Comparison of ENCODE assay signal across 25 cellular contexts in genomic region chr1:161220002-161220401, GRCh38. TPM values are rescaled to one million over a fixed set of nuclear protein-coding genes. Genes with fewer than 3 reads are reported as not detected.
A peak's percentile ranks its signal among the peaks of the same experiment; 100 is the strongest.
DNase-seq lines count a peak whose midpoint lies in the region; ATAC-seq, FAIRE-seq and TF ChIP-seq lines count a peak whose summit lies in the region.
"Had no signal": no experiment of that assay in that cellular context is flagged by ENCODE, and none has a peak within 500 bp of the region (broad histone marks: within the 10 kb centered on the region; RNA-seq: fewer than 3 reads in every experiment).

No MANE protein-coding gene starts in this region.

- H3K27me3 Mint-ChIP-seq in activated naive CD8-positive, alpha-beta T cell treated with anti-CD3 and anti-CD28 coated beads, Interleukin-2, amount 50 U/mL, for 24 hours = peaks cover 2% of the 10 kb centered on the region

- in situ Hi-C loops in HepG2 (cut with HindIII; ENCODE audit: extremely low pct_ligation_motif_present, low pct_unique_long_range_greater_than_20kb) = loop anchor here (10.0 kb wide), 1 partner anchor 165 kb away; no protein-coding TSS in a partner anchor

- peaks cover 3% of the 10 kb centered on the region for H3K36me3 Mint-ChIP-seq in activated naive CD8-positive, alpha-beta T cell treated with anti-CD3 and anti-CD28 coated beads, Interleukin-2, amount 50 U/mL, for 24 hours (ENCODE audit: low read depth)

- intact Hi-C loops in HepG2 (cut with micrococcal nuclease; ENCODE audit: unreplicated experiment) (no loop called here), right lobe of liver (cut with DNase I) (no loop called here), posterior vena cava (cut with DNase I) (loop anchor here (10.0 kb wide), 2 partner anchors 155 to 165 kb away; no protein-coding TSS in a partner anchor)

- H3K27me3 ChIP-seq in HepG2 (ENCODE audit: control insufficient read depth in 1 of 2, insufficient read depth in 2 of 2, low read length in 2 of 2) (no peaks in the 10 kb centered on the region; a peak in 1 of 5 replicates), right lobe of liver (no peaks in the 10 kb centered on the region), liver (ENCODE audit: control insufficient read depth in 4 of 4, insufficient read depth in 4 of 4, low read length in 3 of 4) (no peaks in the 10 kb centered on the region)

- peaks cover 1 to 14% of the 10 kb centered on the region in 2 experiments; a peak in 3 of 5 replicates for H3K36me3 ChIP-seq in HepG2 (replicated peaks in 1 of 2; ENCODE audit: control insufficient read depth in 1 of 2, insufficient read depth in 2 of 2, low read length in 2 of 2)
- peaks cover 0 to 2% (median 0%) of the 10 kb centered on the region in 4 donors for H3K36me3 ChIP-seq in right lobe of liver
- peaks cover 0 to 6% (median 0%) of the 10 kb centered on the region in 4 donors for H3K36me3 ChIP-seq in liver (ENCODE audit: control insufficient read depth in 4 of 4, insufficient read depth in 3 of 4, low read depth in 1 of 4, low read length in 3 of 4)
- H3K36me3 ChIP-seq: HAP-1 had no signal

- ATAC-seq in HepG2 (no peak), right lobe of liver (no peak), HG02938 (IDR thresholded peaks at IDR 0.05; ENCODE audit: unreplicated experiment) (no peak)
- ATAC-seq in activated naive CD8-positive, alpha-beta T cell treated with anti-CD3 and anti-CD28 coated beads, Interleukin-2, amount 50 U/mL, for 24 hours = no peak
- ATAC-seq: GM12878, Right ventricle myocardium inferior had no signal

- TF ChIP-seq CTCF in HepG2 (CRISPR knock-in tag; IDR thresholded peaks at IDR 0.05) (no peak), right lobe of liver (IDR thresholded peaks at IDR 0.05) (no peak), liver (IDR thresholded peaks at IDR 0.05; ENCODE audit: low read depth, low read length, missing input control) (no peak)

- H3K4me3 Mint-ChIP-seq in activated naive CD8-positive, alpha-beta T cell treated with anti-CD3 and anti-CD28 coated beads, Interleukin-2, amount 50 U/mL, for 24 hours = no peak overlapping the region
- H3K4me3 Mint-ChIP-seq: GM23338, IgD-negative memory B cell had no signal

- H3K27ac ChIP-seq in HepG2 (ENCODE audit: extremely low read length, insufficient read depth, low read length) (peak overlapping the region; percentile 99), right lobe of liver (peak overlapping the region in 1 of 3 donors; percentile 90), liver (ENCODE audit: low read depth in 1 of 2, low read length in 2 of 2) (peak overlapping the region; percentile 86 to 100)
- H3K27ac ChIP-seq: C4-2B had no signal

- peak overlapping the region; percentile 25 to 35 (median 33) for H3K4me3 ChIP-seq in HepG2 (replicated peaks in 1 of 3; ENCODE audit: insufficient read depth in 1 of 3, low read depth in 2 of 3, low read length in 3 of 3)
- no peak overlapping the region for H3K4me3 ChIP-seq in right lobe of liver
- no peak overlapping the region for H3K4me3 ChIP-seq in liver (ENCODE audit: low read depth in 1 of 3, low read length in 3 of 3)
- H3K4me3 ChIP-seq: GM12878, GM23338, HAP-1 had no signal

- peak overlapping the region; percentile 40 for H3K9ac ChIP-seq in HepG2 (ENCODE audit: insufficient read depth, low read depth, low read length)
- no peak overlapping the region for H3K9ac ChIP-seq in liver (ENCODE audit: low read depth in 1 of 2, low read length in 2 of 2)

- FAIRE-seq in HepG2 (lab: Jason Lieb, UNC) = peak; percentile 26
- FAIRE-seq: GM12878 had no signal

- peak overlapping the region; percentile 87 for H3K4me2 ChIP-seq in HepG2 (ENCODE audit: low read depth, low read length)
- H3K4me2 ChIP-seq: GM23338 had no signal

- H3K9me3 Mint-ChIP-seq in activated naive CD8-positive, alpha-beta T cell treated with anti-CD3 and anti-CD28 coated beads, Interleukin-2, amount 50 U/mL, for 24 hours = no peaks in the 10 kb centered on the region
- H3K9me3 Mint-ChIP-seq: GM23338 had no signal

- WGBS in HepG2 (ENCODE audit: low lambda C conversion rate) = 3% methylated on average over 5 of the region's 5 CpGs
- 18% methylated on average over 5 of the region's 5 CpGs for WGBS in right lobe of liver (ENCODE audit: insufficient coverage, low coverage, low lambda C conversion rate, missing lambda C conversion rate)
- 38% methylated on average over 5 of the region's 5 CpGs for WGBS in liver

- TF ChIP-seq EP300 in HepG2 (IDR thresholded peaks at IDR 0.05; ENCODE audit: low read depth in 2 of 2, low read length in 2 of 2) = no peak
- no peak for TF ChIP-seq EP300 in HepG2 (CRISPR knock-in tag; IDR thresholded peaks at IDR 0.05; ENCODE audit: borderline replicate concordance)

- peaks cover 23% of the 10 kb centered on the region for H3K79me2 ChIP-seq in HepG2 (ENCODE audit: insufficient read depth, low read length)

- no TSS peak for BruUV-seq in HepG2 (replicated peaks; lab: Mats Ljungman, UMichigan)

- H4K20me1 ChIP-seq in HepG2 (ENCODE audit: insufficient read depth, low read length) = peaks cover 11% of the 10 kb centered on the region

- TF ChIP-seq RAD21 in HepG2 (CRISPR knock-in tag; IDR thresholded peaks at IDR 0.05) = no peak
- no peak for TF ChIP-seq RAD21 in liver (IDR thresholded peaks at IDR 0.05)

- DNase-seq in HepG2 (ENCODE audit: low spot score) = no peak
- no peak for DNase-seq in right lobe of liver
- no peak for DNase-seq in activated naive CD8-positive, alpha-beta T cell treated with anti-CD3 and anti-CD28 coated beads, Interleukin-2, amount 50 U/mL, for 24 hours
- peak; percentile 35 for DNase-seq in posterior vena cava (ENCODE audit: low spot score)
- DNase-seq in NCI-H446 (lab: John Stamatoyannopoulos, UW) = no peak
- DNase-seq in stimulated activated naive CD4-positive, alpha-beta T cell treated with Interleukin-2 at 50 U/mL for 16 hours (lab: John Stamatoyannopoulos, UW) = no peak
- DNase-seq: 8988T, DND-41, Karpas-422, MV-4-11, NCI-H1105 treated with DMSO at 0.1 percent for 48 hours, NCI-H2081, NCI-H2171, NCI-H345, NCI-H526 had no signal

- CTCF ChIA-PET in HepG2 (lab: Yijun Ruan, JAX; ENCODE audit: low intra/inter-chr PET ratio, low total read pairs) = no interaction called here

- H3K9me3 ChIP-seq in HepG2 (ENCODE audit: low read length) (no peaks in the 10 kb centered on the region), right lobe of liver (no peaks in the 10 kb centered on the region), liver (ENCODE audit: control insufficient read depth in 4 of 4, low read length in 3 of 4) (no peaks in the 10 kb centered on the region)
- H3K9me3 ChIP-seq: HAP-1 had no signal

- TF ChIP-seq POLR2A in HepG2 (IDR thresholded peaks at IDR 0.05; ENCODE audit: insufficient read depth in 1 of 2, low read depth in 2 of 2, low read length in 2 of 2) = peak; percentile 32 to 50; a peak in 2 of 4 replicates
- no peak for TF ChIP-seq POLR2A in right lobe of liver (IDR thresholded peaks at IDR 0.05)

- POLR2A ChIA-PET in HepG2 (lab: Yijun Ruan, JAX) = interaction anchor here (0.8 to 12.5 kb wide), 12 partner anchors 10 to 170 kb away, joined by 3 to 357 read pairs (median 8); partner anchors contain the start of genes ADAMTS4, DEDD, NDUFS2 and NR1I3

- H3K4me1 Mint-ChIP-seq in activated naive CD8-positive, alpha-beta T cell treated with anti-CD3 and anti-CD28 coated beads, Interleukin-2, amount 50 U/mL, for 24 hours = peaks cover 60% of the 10 kb centered on the region

- H3K4me1 ChIP-seq in HepG2 (ENCODE audit: insufficient read depth, low read length) (peaks cover 77% of the 10 kb centered on the region), right lobe of liver (peaks cover 0 to 61% (median 8%) of the 10 kb centered on the region in 4 donors), liver (ENCODE audit: control insufficient read depth in 4 of 4, insufficient read depth in 4 of 4, low read length in 3 of 4) (peaks cover 9 to 45% (median 25%) of the 10 kb centered on the region in 4 donors)
- H3K4me1 ChIP-seq: HAP-1 had no signal

- peak overlapping the region; percentile 7 for H3K27ac Mint-ChIP-seq in activated naive CD8-positive, alpha-beta T cell treated with anti-CD3 and anti-CD28 coated beads, Interleukin-2, amount 50 U/mL, for 24 hours
- H3K27ac Mint-ChIP-seq: IgD-negative memory B cell had no signal

- H2AFZ ChIP-seq in HepG2 (ENCODE audit: low read length) = no peak overlapping the region

RNA-seq across cellular contexts. Expression of gene APOA2, which starts 3.4 kb away (rescaled TPM):
- total RNA-seq in HepG2 (2016; rRNA removed; fragmentation: Illumina TruSeq; extraction: Trizol) = 4,370 and 6,293 TPM in 2 replicates
- total RNA-seq in HepG2 (2016; cell fraction: cytosol; rRNA removed; fragmentation: Illumina TruSeq; extraction: Trizol; ENCODE audit: low read depth) = 3,975 and 6,491 TPM in 2 replicates
- total RNA-seq in HepG2 (2016; cell fraction: insoluble cytoplasmic fraction; rRNA removed; fragmentation: Illumina TruSeq; extraction: Trizol) = 4,472 and 6,358 TPM in 2 replicates
- 3,955 and 6,101 TPM in 2 replicates for total RNA-seq in HepG2 (2016; cell fraction: membrane; rRNA removed; fragmentation: Illumina TruSeq; extraction: Trizol)
- total RNA-seq in HepG2 (2016; cell fraction: nucleus; rRNA removed; fragmentation: Illumina TruSeq; extraction: Trizol) = 3,810 and 3,934 TPM in 2 replicates
- polyA plus RNA-seq in HepG2 (2011; rRNA removed) = 18,293 and 18,774 TPM in 2 replicates
- 17,633 and 21,546 TPM in 2 replicates for polyA plus RNA-seq in HepG2 (2011; cell fraction: cytosol; rRNA removed)
- 4,893 and 6,777 TPM in 2 replicates for polyA plus RNA-seq in HepG2 (2011; cell fraction: nucleus; rRNA removed)
- polyA plus RNA-seq in HepG2 (2012) = 14,747 and 16,401 TPM in 2 replicates
- 6,184 and 9,695 TPM in 2 replicates for polyA plus RNA-seq in HepG2 (2016; cell fraction: cytosol; fragmentation: Illumina TruSeq; extraction: Trizol; ENCODE audit: low read depth)
- 5,809 and 5,829 TPM in 2 replicates for polyA plus RNA-seq in HepG2 (2016; cell fraction: insoluble cytoplasmic fraction; fragmentation: Illumina TruSeq; extraction: Trizol; ENCODE audit: low read depth)
- 5,233 and 7,551 TPM in 2 replicates for polyA plus RNA-seq in HepG2 (2016; cell fraction: membrane; fragmentation: Illumina TruSeq; extraction: Trizol; ENCODE audit: low read depth)
- 8,211 and 8,782 TPM in 2 replicates for polyA plus RNA-seq in HepG2 (2016; cell fraction: nucleus; fragmentation: Illumina TruSeq; extraction: Trizol; ENCODE audit: insufficient read depth, low read depth)
- polyA minus RNA-seq in HepG2 (2011; rRNA and poly(A)+ RNA removed; ENCODE audit: low replicate concordance) = 2.8 and 6,464 TPM in 2 replicates
- polyA minus RNA-seq in HepG2 (2011; cell fraction: cytosol; rRNA and poly(A)+ RNA removed) = 2,868 and 2,995 TPM in 2 replicates
- 1,031 and 1,480 TPM in 2 replicates for polyA minus RNA-seq in HepG2 (2011; cell fraction: nucleus; rRNA and poly(A)+ RNA removed)
- over 10,000 TPM in 2 of 6 experiments, 1,000 to 10,000 TPM in 4; 3,802 to 16,527 (median 7,524) TPM for total RNA-seq in right lobe of liver
- total RNA-seq in liver = 1,000 to 10,000 TPM; 5,041 to 8,644 TPM
- polyA plus RNA-seq in liver = over 10,000 TPM; 12,638 to 30,612 TPM
- total RNA-seq in posterior vena cava = not detected
- total RNA-seq: GM23338, M059J, Right ventricle myocardium inferior, SK-MEL-5 had no signal
- polyA plus RNA-seq: GM12878, IgD-negative memory B cell had no signal

RNA-seq across cellular contexts. Expression of gene FCER1G, which starts 4.9 kb away (rescaled TPM):
- total RNA-seq in HepG2 (2016; rRNA removed; fragmentation: Illumina TruSeq; extraction: Trizol) = 1.3 and 1.5 TPM in 2 replicates
- total RNA-seq in HepG2 (2016; cell fraction: cytosol; rRNA removed; fragmentation: Illumina TruSeq; extraction: Trizol; ENCODE audit: low read depth) = 2.0 and 3.3 TPM in 2 replicates
- total RNA-seq in HepG2 (2016; cell fraction: insoluble cytoplasmic fraction; rRNA removed; fragmentation: Illumina TruSeq; extraction: Trizol) = 0.74 and 1.1 TPM in 2 replicates
- 0.87 and 1.3 TPM in 2 replicates for total RNA-seq in HepG2 (2016; cell fraction: membrane; rRNA removed; fragmentation: Illumina TruSeq; extraction: Trizol)
- 1.1 TPM in 1 of 2 replicates, not detected in the other for total RNA-seq in HepG2 (2016; cell fraction: nucleus; rRNA removed; fragmentation: Illumina TruSeq; extraction: Trizol)
- 4.7 and 6.4 TPM in 2 replicates for polyA plus RNA-seq in HepG2 (2011; rRNA removed)
- 3.0 and 4.5 TPM in 2 replicates for polyA plus RNA-seq in HepG2 (2011; cell fraction: cytosol; rRNA removed)
- polyA plus RNA-seq in HepG2 (2011; cell fraction: nucleus; rRNA removed) = 2.7 and 3.0 TPM in 2 replicates
- 2.5 and 4.9 TPM in 2 replicates for polyA plus RNA-seq in HepG2 (2012)
- 1.8 and 2.9 TPM in 2 replicates for polyA plus RNA-seq in HepG2 (2016; cell fraction: cytosol; fragmentation: Illumina TruSeq; extraction: Trizol; ENCODE audit: low read depth)
- polyA plus RNA-seq in HepG2 (2016; cell fraction: insoluble cytoplasmic fraction; fragmentation: Illumina TruSeq; extraction: Trizol; ENCODE audit: low read depth) = 3.0 and 3.5 TPM in 2 replicates
- polyA plus RNA-seq in HepG2 (2016; cell fraction: membrane; fragmentation: Illumina TruSeq; extraction: Trizol; ENCODE audit: low read depth) = 2.1 and 3.2 TPM in 2 replicates
- polyA plus RNA-seq in HepG2 (2016; cell fraction: nucleus; fragmentation: Illumina TruSeq; extraction: Trizol; ENCODE audit: insufficient read depth, low read depth) = 3.8 and 3.9 TPM in 2 replicates
- polyA minus RNA-seq in HepG2 (2011; rRNA and poly(A)+ RNA removed; ENCODE audit: low replicate concordance) = 3.2 TPM in 1 of 2 replicates, not detected in the other
- polyA minus RNA-seq in HepG2 (2011; cell fraction: cytosol; rRNA and poly(A)+ RNA removed) = 1.2 TPM in 1 of 2 replicates, not detected in the other
- polyA minus RNA-seq in HepG2 (2011; cell fraction: nucleus; rRNA and poly(A)+ RNA removed) = 2.4 and 2.5 TPM in 2 replicates
- total RNA-seq in right lobe of liver = 10 to 100 TPM; 11.5 to 54.0 (median 19.0) TPM
- 10 to 100 TPM; 25.4 to 32.6 TPM for total RNA-seq in liver
- polyA plus RNA-seq in liver = 10 to 100 TPM; 46.1 to 77.1 TPM
- total RNA-seq in posterior vena cava = 100 to 1,000 TPM in 1 of 2 donors, 10 to 100 TPM in 1; 40.4 to 101 TPM
- total RNA-seq: GM23338, M059J had no signal

RNA-seq across cellular contexts. Expression of gene TOMM40L, which starts 5.9 kb away (rescaled TPM):
- total RNA-seq in HepG2 (2016; rRNA removed; fragmentation: Illumina TruSeq; extraction: Trizol) = 26.2 and 29.1 TPM in 2 replicates
- 8.5 and 8.6 TPM in 2 replicates for total RNA-seq in HepG2 (2016; cell fraction: cytosol; rRNA removed; fragmentation: Illumina TruSeq; extraction: Trizol; ENCODE audit: low read depth)
- total RNA-seq in HepG2 (2016; cell fraction: insoluble cytoplasmic fraction; rRNA removed; fragmentation: Illumina TruSeq; extraction: Trizol) = 26.8 and 29.0 TPM in 2 replicates
- 28.7 and 28.9 TPM in 2 replicates for total RNA-seq in HepG2 (2016; cell fraction: membrane; rRNA removed; fragmentation: Illumina TruSeq; extraction: Trizol)
- 18.4 and 20.4 TPM in 2 replicates for total RNA-seq in HepG2 (2016; cell fraction: nucleus; rRNA removed; fragmentation: Illumina TruSeq; extraction: Trizol)
- polyA plus RNA-seq in HepG2 (2011; rRNA removed) = 14.1 and 16.9 TPM in 2 replicates
- 15.2 and 16.3 TPM in 2 replicates for polyA plus RNA-seq in HepG2 (2011; cell fraction: cytosol; rRNA removed)
- 29.3 and 32.6 TPM in 2 replicates for polyA plus RNA-seq in HepG2 (2011; cell fraction: nucleus; rRNA removed)
- polyA plus RNA-seq in HepG2 (2012) = 8.7 and 12.4 TPM in 2 replicates
- 8.3 and 8.8 TPM in 2 replicates for polyA plus RNA-seq in HepG2 (2016; cell fraction: cytosol; fragmentation: Illumina TruSeq; extraction: Trizol; ENCODE audit: low read depth)
- 26.8 and 28.0 TPM in 2 replicates for polyA plus RNA-seq in HepG2 (2016; cell fraction: insoluble cytoplasmic fraction; fragmentation: Illumina TruSeq; extraction: Trizol; ENCODE audit: low read depth)
- polyA plus RNA-seq in HepG2 (2016; cell fraction: membrane; fragmentation: Illumina TruSeq; extraction: Trizol; ENCODE audit: low read depth) = 20.9 and 21.0 TPM in 2 replicates
- 34.0 and 43.4 TPM in 2 replicates for polyA plus RNA-seq in HepG2 (2016; cell fraction: nucleus; fragmentation: Illumina TruSeq; extraction: Trizol; ENCODE audit: insufficient read depth, low read depth)
- 52.6 and 61.0 TPM in 2 replicates for polyA minus RNA-seq in HepG2 (2011; rRNA and poly(A)+ RNA removed; ENCODE audit: low replicate concordance)
- polyA minus RNA-seq in HepG2 (2011; cell fraction: cytosol; rRNA and poly(A)+ RNA removed) = 9.3 and 13.5 TPM in 2 replicates
- 20.0 and 25.9 TPM in 2 replicates for polyA minus RNA-seq in HepG2 (2011; cell fraction: nucleus; rRNA and poly(A)+ RNA removed)
- 10 to 100 TPM in 3 of 6 experiments, 1 to 10 TPM in 3; 4.3 to 18.5 (median 8.1) TPM for total RNA-seq in right lobe of liver
- 1 to 10 TPM; 6.7 to 7.4 TPM for total RNA-seq in liver
- 10 to 100 TPM; 10.4 to 10.5 TPM for polyA plus RNA-seq in liver
- total RNA-seq in posterior vena cava = 10 to 100 TPM; 13.4 to 15.0 TPM

RNA-seq across cellular contexts. Expression of gene NDUFS2, which starts 17.8 kb away (rescaled TPM):
- 118 and 129 TPM in 2 replicates for total RNA-seq in HepG2 (2016; rRNA removed; fragmentation: Illumina TruSeq; extraction: Trizol)
- 18.0 and 20.7 TPM in 2 replicates for total RNA-seq in HepG2 (2016; cell fraction: cytosol; rRNA removed; fragmentation: Illumina TruSeq; extraction: Trizol; ENCODE audit: low read depth)
- total RNA-seq in HepG2 (2016; cell fraction: insoluble cytoplasmic fraction; rRNA removed; fragmentation: Illumina TruSeq; extraction: Trizol) = 121 and 133 TPM in 2 replicates
- 28.4 and 30.2 TPM in 2 replicates for total RNA-seq in HepG2 (2016; cell fraction: membrane; rRNA removed; fragmentation: Illumina TruSeq; extraction: Trizol)
- 63.0 and 65.1 TPM in 2 replicates for total RNA-seq in HepG2 (2016; cell fraction: nucleus; rRNA removed; fragmentation: Illumina TruSeq; extraction: Trizol)
- 70.1 and 89.9 TPM in 2 replicates for polyA plus RNA-seq in HepG2 (2011; rRNA removed)
- polyA plus RNA-seq in HepG2 (2011; cell fraction: cytosol; rRNA removed) = 52.3 and 72.4 TPM in 2 replicates
- 87.4 and 104 TPM in 2 replicates for polyA plus RNA-seq in HepG2 (2011; cell fraction: nucleus; rRNA removed)
- 117 and 118 TPM in 2 replicates for polyA plus RNA-seq in HepG2 (2012)
- 14.3 and 16.0 TPM in 2 replicates for polyA plus RNA-seq in HepG2 (2016; cell fraction: cytosol; fragmentation: Illumina TruSeq; extraction: Trizol; ENCODE audit: low read depth)
- polyA plus RNA-seq in HepG2 (2016; cell fraction: insoluble cytoplasmic fraction; fragmentation: Illumina TruSeq; extraction: Trizol; ENCODE audit: low read depth) = 134 and 145 TPM in 2 replicates
- polyA plus RNA-seq in HepG2 (2016; cell fraction: membrane; fragmentation: Illumina TruSeq; extraction: Trizol; ENCODE audit: low read depth) = 18.1 and 20.3 TPM in 2 replicates
- 89.9 and 92.0 TPM in 2 replicates for polyA plus RNA-seq in HepG2 (2016; cell fraction: nucleus; fragmentation: Illumina TruSeq; extraction: Trizol; ENCODE audit: insufficient read depth, low read depth)
- polyA minus RNA-seq in HepG2 (2011; rRNA and poly(A)+ RNA removed; ENCODE audit: low replicate concordance) = 158 and 259 TPM in 2 replicates
- 53.5 and 76.1 TPM in 2 replicates for polyA minus RNA-seq in HepG2 (2011; cell fraction: cytosol; rRNA and poly(A)+ RNA removed)
- 67.2 and 85.7 TPM in 2 replicates for polyA minus RNA-seq in HepG2 (2011; cell fraction: nucleus; rRNA and poly(A)+ RNA removed)
- total RNA-seq in right lobe of liver = 100 to 1,000 TPM in 5 of 6 experiments, 10 to 100 TPM in 1; 91.1 to 157 (median 107) TPM
- 100 to 1,000 TPM; 105 to 167 TPM for total RNA-seq in liver
- 100 to 1,000 TPM in 1 of 2 donors, 10 to 100 TPM in 1; 93.3 to 135 TPM for polyA plus RNA-seq in liver
- total RNA-seq in posterior vena cava = 10 to 100 TPM; 54.3 to 57.9 TPM

RNA-seq across cellular contexts. Expression of gene NR1I3, which starts 18.0 kb away (rescaled TPM):
- total RNA-seq in HepG2 (2016; rRNA removed; fragmentation: Illumina TruSeq; extraction: Trizol) (0.60 and 0.95 TPM in 2 replicates), right lobe of liver (100 to 1,000 TPM in 3 of 6 experiments, 10 to 100 TPM in 3; 24.1 to 169 (median 85.7) TPM), liver (10 to 100 TPM; 10.4 to 52.3 TPM), posterior vena cava (not detected)
- 0.44 and 0.61 TPM in 2 replicates for total RNA-seq in HepG2 (2016; cell fraction: cytosol; rRNA removed; fragmentation: Illumina TruSeq; extraction: Trizol; ENCODE audit: low read depth)
- total RNA-seq in HepG2 (2016; cell fraction: insoluble cytoplasmic fraction; rRNA removed; fragmentation: Illumina TruSeq; extraction: Trizol) = 0.62 and 1.3 TPM in 2 replicates
- total RNA-seq in HepG2 (2016; cell fraction: membrane; rRNA removed; fragmentation: Illumina TruSeq; extraction: Trizol) = 0.28 and 1.5 TPM in 2 replicates
- 1.3 and 1.6 TPM in 2 replicates for total RNA-seq in HepG2 (2016; cell fraction: nucleus; rRNA removed; fragmentation: Illumina TruSeq; extraction: Trizol)
- polyA plus RNA-seq in HepG2 (2011; rRNA removed) (0.56 and 0.62 TPM in 2 replicates), liver (100 to 1,000 TPM in 1 of 2 donors, 10 to 100 TPM in 1; 43.0 to 128 TPM)
- polyA plus RNA-seq in HepG2 (2011; cell fraction: cytosol; rRNA removed) = 0.25 and 0.55 TPM in 2 replicates
- 2.3 and 3.0 TPM in 2 replicates for polyA plus RNA-seq in HepG2 (2011; cell fraction: nucleus; rRNA removed)
- polyA plus RNA-seq in HepG2 (2012) = 1.4 and 5.3 TPM in 2 replicates
- polyA plus RNA-seq in HepG2 (2016; cell fraction: cytosol; fragmentation: Illumina TruSeq; extraction: Trizol; ENCODE audit: low read depth) = 0.33 and 0.49 TPM in 2 replicates
- polyA plus RNA-seq in HepG2 (2016; cell fraction: insoluble cytoplasmic fraction; fragmentation: Illumina TruSeq; extraction: Trizol; ENCODE audit: low read depth) = 0.58 and 0.98 TPM in 2 replicates
- 0.23 and 0.64 TPM in 2 replicates for polyA plus RNA-seq in HepG2 (2016; cell fraction: membrane; fragmentation: Illumina TruSeq; extraction: Trizol; ENCODE audit: low read depth)
- polyA plus RNA-seq in HepG2 (2016; cell fraction: nucleus; fragmentation: Illumina TruSeq; extraction: Trizol; ENCODE audit: insufficient read depth, low read depth) = 1.1 and 2.0 TPM in 2 replicates
- 0.32 TPM in 1 of 2 replicates, not detected in the other for polyA minus RNA-seq in HepG2 (2011; rRNA and poly(A)+ RNA removed; ENCODE audit: low replicate concordance)
- polyA minus RNA-seq in HepG2 (2011; cell fraction: cytosol; rRNA and poly(A)+ RNA removed) = not detected in 2 replicates
- polyA minus RNA-seq in HepG2 (2011; cell fraction: nucleus; rRNA and poly(A)+ RNA removed) = 0.62 and 1.7 TPM in 2 replicates
- total RNA-seq: GM12878, GM23338, M059J, Right ventricle myocardium inferior, SK-MEL-5 had no signal
- polyA plus RNA-seq: IgD-negative memory B cell had no signal

Comparison
In these comparisons a context has a peak if more than half of its experiments do, and no peak if none do; other contexts are left out.
1. H3K4me3 ChIP-seq: peak in HepG2 (3 of 3); none in right lobe of liver (0 of 3) and liver (0 of 3).
2. RNA of gene APOA2, which starts 3.4 kb away (total RNA-seq): 5,041 to 8,644 TPM in liver, 3,802 to 16,527 TPM in right lobe of liver and 3,810 to 6,491 TPM in HepG2; not detected in posterior vena cava; every median in the first group is over 1,000 times any median in the second.
3. intact Hi-C loops: an anchor here in posterior vena cava (10.0 kb wide); none called in HepG2 and right lobe of liver.